Comparison of ENCODE assay signal across 1 cellular context in the genomic region with DNA sequence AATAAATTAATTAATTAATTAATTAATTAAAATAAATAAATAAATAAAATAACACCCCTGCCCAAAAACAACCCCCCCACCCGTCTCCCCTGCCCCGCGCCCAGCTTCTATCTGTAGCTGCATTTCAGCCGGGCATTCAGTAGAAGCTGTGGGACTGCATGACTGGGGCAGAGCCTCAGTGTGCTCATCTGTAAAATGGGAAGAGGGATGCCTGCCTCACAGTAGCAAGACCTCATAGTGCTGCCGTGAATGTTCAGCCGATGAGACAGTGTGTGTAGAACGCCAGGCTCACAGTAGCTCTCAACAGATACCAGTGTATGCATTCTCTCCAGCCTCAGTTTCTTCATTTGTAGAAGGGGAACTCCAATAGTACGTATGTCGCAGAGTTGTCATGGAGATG.
TF ChIP-seq lines count a peak whose summit lies in the region.

No MANE protein-coding gene starts in this region.

TF ChIP-seq in K562, 482 proteins besides CTCF, POLR2A, EP300 and RAD21 (continued from another document):
- TF ChIP-seq, protein P1, sequence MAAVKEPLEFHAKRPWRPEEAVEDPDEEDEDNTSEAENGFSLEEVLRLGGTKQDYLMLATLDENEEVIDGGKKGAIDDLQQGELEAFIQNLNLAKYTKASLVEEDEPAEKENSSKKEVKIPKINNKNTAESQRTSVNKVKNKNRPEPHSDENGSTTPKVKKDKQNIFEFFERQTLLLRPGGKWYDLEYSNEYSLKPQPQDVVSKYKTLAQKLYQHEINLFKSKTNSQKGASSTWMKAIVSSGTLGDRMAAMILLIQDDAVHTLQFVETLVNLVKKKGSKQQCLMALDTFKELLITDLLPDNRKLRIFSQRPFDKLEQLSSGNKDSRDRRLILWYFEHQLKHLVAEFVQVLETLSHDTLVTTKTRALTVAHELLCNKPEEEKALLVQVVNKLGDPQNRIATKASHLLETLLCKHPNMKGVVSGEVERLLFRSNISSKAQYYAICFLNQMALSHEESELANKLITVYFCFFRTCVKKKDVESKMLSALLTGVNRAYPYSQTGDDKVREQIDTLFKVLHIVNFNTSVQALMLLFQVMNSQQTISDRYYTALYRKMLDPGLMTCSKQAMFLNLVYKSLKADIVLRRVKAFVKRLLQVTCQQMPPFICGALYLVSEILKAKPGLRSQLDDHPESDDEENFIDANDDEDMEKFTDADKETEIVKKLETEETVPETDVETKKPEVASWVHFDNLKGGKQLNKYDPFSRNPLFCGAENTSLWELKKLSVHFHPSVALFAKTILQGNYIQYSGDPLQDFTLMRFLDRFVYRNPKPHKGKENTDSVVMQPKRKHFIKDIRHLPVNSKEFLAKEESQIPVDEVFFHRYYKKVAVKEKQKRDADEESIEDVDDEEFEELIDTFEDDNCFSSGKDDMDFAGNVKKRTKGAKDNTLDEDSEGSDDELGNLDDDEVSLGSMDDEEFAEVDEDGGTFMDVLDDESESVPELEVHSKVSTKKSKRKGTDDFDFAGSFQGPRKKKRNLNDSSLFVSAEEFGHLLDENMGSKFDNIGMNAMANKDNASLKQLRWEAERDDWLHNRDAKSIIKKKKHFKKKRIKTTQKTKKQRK (IDR thresholded peaks at IDR 0.05; ENCODE audit: borderline replicate concordance, low read depth, low read length), result no peak
- TF ChIP-seq SRSF3 (IDR thresholded peaks at IDR 0.05; ENCODE audit: insufficient read depth, low read length) (no peak), ADNP (tag; IDR thresholded peaks at IDR 0.05) (peak; percentile 72), NR2C1 (IDR thresholded peaks at IDR 0.05) (no peak), NR2C1 (tag; IDR thresholded peaks at IDR 0.05) (no peak), SPI1 (IDR thresholded peaks at IDR 0.05; ENCODE audit: borderline replicate concordance, low read depth, low read length) (no peak), DPF2 (IDR thresholded peaks at IDR 0.05) (no peak), CBX1 (IDR thresholded peaks at IDR 0.05; ENCODE audit: low read depth) (peak; percentile 66; the same call in 1 of the 2 replicates), MIER1 (IDR thresholded peaks at IDR 0.05; ENCODE audit: low read depth) (no peak), BACH1 (tag; IDR thresholded peaks at IDR 0.05) (no peak), MEF2A (IDR thresholded peaks at IDR 0.05; ENCODE audit: control insufficient read depth, low read depth, low read length) (no peak), RCOR1 (IDR thresholded peaks at IDR 0.05; ENCODE audit: borderline replicate concordance in 1 of 2, low read depth in 2 of 2, low read length in 2 of 2) (peak in 1 of 2 experiments; percentile 66; a peak in 2 of 4 replicates), BCOR (IDR thresholded peaks at IDR 0.05) (peak; percentile 91), ZNF77 (CRISPR knock-in tag; IDR thresholded peaks at IDR 0.05) (no peak), KDM1A (IDR thresholded peaks at IDR 0.05) (peak in 1 of 2 experiments; percentile 45; a peak in 1 of 4 replicates), ZNF696 (CRISPR knock-in tag; conservative IDR thresholded peaks at IDR 0.05) (no peak), RBM25 (IDR thresholded peaks at IDR 0.05; ENCODE audit: low read depth, low read length, severe bottlenecking) (peak; percentile 90)
- TF ChIP-seq, protein P2, sequence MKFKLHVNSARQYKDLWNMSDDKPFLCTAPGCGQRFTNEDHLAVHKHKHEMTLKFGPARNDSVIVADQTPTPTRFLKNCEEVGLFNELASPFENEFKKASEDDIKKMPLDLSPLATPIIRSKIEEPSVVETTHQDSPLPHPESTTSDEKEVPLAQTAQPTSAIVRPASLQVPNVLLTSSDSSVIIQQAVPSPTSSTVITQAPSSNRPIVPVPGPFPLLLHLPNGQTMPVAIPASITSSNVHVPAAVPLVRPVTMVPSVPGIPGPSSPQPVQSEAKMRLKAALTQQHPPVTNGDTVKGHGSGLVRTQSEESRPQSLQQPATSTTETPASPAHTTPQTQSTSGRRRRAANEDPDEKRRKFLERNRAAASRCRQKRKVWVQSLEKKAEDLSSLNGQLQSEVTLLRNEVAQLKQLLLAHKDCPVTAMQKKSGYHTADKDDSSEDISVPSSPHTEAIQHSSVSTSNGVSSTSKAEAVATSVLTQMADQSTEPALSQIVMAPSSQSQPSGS (CRISPR knock-in tag; IDR thresholded peaks at IDR 0.05), result no peak
- TF ChIP-seq, protein P3, sequence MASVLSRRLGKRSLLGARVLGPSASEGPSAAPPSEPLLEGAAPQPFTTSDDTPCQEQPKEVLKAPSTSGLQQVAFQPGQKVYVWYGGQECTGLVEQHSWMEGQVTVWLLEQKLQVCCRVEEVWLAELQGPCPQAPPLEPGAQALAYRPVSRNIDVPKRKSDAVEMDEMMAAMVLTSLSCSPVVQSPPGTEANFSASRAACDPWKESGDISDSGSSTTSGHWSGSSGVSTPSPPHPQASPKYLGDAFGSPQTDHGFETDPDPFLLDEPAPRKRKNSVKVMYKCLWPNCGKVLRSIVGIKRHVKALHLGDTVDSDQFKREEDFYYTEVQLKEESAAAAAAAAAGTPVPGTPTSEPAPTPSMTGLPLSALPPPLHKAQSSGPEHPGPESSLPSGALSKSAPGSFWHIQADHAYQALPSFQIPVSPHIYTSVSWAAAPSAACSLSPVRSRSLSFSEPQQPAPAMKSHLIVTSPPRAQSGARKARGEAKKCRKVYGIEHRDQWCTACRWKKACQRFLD (CRISPR knock-in tag; IDR thresholded peaks at IDR 0.05), result no peak
- TF ChIP-seq, protein P4, sequence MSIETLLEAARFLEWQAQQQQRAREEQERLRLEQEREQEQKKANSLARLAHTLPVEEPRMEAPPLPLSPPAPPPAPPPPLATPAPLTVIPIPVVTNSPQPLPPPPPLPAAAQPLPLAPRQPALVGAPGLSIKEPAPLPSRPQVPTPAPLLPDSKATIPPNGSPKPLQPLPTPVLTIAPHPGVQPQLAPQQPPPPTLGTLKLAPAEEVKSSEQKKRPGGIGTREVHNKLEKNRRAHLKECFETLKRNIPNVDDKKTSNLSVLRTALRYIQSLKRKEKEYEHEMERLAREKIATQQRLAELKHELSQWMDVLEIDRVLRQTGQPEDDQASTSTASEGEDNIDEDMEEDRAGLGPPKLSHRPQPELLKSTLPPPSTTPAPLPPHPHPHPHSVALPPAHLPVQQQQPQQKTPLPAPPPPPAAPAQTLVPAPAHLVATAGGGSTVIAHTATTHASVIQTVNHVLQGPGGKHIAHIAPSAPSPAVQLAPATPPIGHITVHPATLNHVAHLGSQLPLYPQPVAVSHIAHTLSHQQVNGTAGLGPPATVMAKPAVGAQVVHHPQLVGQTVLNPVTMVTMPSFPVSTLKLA (conservative IDR thresholded peaks at IDR 0.05), result no peak
- TF ChIP-seq, protein P5, sequence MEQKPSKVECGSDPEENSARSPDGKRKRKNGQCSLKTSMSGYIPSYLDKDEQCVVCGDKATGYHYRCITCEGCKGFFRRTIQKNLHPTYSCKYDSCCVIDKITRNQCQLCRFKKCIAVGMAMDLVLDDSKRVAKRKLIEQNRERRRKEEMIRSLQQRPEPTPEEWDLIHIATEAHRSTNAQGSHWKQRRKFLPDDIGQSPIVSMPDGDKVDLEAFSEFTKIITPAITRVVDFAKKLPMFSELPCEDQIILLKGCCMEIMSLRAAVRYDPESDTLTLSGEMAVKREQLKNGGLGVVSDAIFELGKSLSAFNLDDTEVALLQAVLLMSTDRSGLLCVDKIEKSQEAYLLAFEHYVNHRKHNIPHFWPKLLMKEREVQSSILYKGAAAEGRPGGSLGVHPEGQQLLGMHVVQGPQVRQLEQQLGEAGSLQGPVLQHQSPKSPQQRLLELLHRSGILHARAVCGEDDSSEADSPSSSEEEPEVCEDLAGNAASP (IDR thresholded peaks at IDR 0.05), result no peak
